In the genomic region with DNA sequence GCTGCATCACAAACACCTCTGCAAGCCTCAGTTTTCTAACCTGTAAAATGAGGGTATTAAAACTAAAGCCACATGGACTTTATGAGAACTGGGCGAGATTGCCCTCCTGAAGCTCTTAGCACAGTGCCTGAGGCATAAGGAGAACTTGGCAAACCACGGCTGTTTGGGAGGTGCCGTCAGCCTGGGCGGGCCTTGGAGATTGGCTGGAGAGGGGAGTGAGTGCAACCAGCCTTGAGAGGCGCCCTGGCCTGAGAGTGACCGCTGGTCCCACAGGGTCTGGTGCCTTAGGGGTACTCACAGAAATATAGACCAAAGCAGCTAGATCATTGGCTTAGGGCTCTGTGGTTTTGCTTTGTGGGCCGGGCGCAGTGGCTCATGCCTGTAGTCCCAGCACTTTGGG, we compare ENCODE assay signal across 20 cellular contexts. TPM values are rescaled to one million over a fixed set of nuclear protein-coding genes. Genes with fewer than 3 reads are reported as not detected.
DNase-seq lines count a peak whose midpoint lies in the region; ATAC-seq, FAIRE-seq and TF ChIP-seq lines count a peak whose summit lies in the region.
"Had no signal": no experiment of that assay in that cellular context is flagged by ENCODE, and none has a peak within 500 bp of the region (broad histone marks: within the 10 kb centered on the region; RNA-seq: fewer than 3 reads in every experiment).

No MANE protein-coding gene starts in this region.

- no peak for TF ChIP-seq RAD21 in A549 (conservative IDR thresholded peaks at IDR 0.05 in 1 of 2, IDR thresholded peaks at IDR 0.05 in 1 of 2)

- ATAC-seq in A549 (peak in 1 of 2 experiments; percentile 7; a peak in 2 of 6 replicates), Panc1 (peak; percentile 71), right cardiac atrium (peak; percentile 54 to 57)
- ATAC-seq: activated CD4-positive, alpha-beta T cell treated with anti-CD3 and anti-CD28 coated beads for 36 hours; sciatic nerve had no signal

- FAIRE-seq in A549 (lab: Jason Lieb, UNC) (no peak), H54 (lab: Jason Lieb, UNC) (no peak)
- FAIRE-seq: GM12891 had no signal

- H3K4me1 ChIP-seq in A549 (peaks cover 82% of the 10 kb centered on the region), Panc1 (ENCODE audit: control insufficient read depth, insufficient read depth, low read length) (peaks cover 67% of the 10 kb centered on the region), right cardiac atrium (ENCODE audit: control insufficient read depth, insufficient read depth, low read length) (peaks cover 2% of the 10 kb centered on the region)

- DNase-seq in A549 (ENCODE audit: low read depth in 1 of 2, low spot score in 1 of 2): peak in 1 of 2 experiments; percentile 80
- peak; percentile 64 for DNase-seq in H54 (ENCODE audit: insufficient read length, low spot score)
- no peak for DNase-seq in Panc1 (ENCODE audit: low read depth, low spot score)
- peak in 2 of 3 donors; percentile 75 to 79 for DNase-seq in right cardiac atrium
- DNase-seq in GM19238 (ENCODE audit: insufficient read length, low spot score): no peak
- DNase-seq in NCI-H524 treated with DMSO at 0.1 percent for 48 hours (lab: John Stamatoyannopoulos, UW): no peak
- DNase-seq in head of caudate nucleus: no peak
- no peak for DNase-seq in NCI-H526 (lab: John Stamatoyannopoulos, UW)
- DNase-seq: activated CD4-positive, alpha-beta T cell treated with anti-CD3 and anti-CD28 coated beads for 36 hours; activated gamma-delta T cell treated with Interleukin-2 at 50 U/mL for 16 hours; GDM1; H9; midbrain; NCI-H187 treated with DMSO at 0.1 percent for 48 hours; NCI-H748 treated with DMSO at 0.1 percent for 48 hours; T1000 had no signal

- 42% methylated on average over 8 of the region's 8 CpGs for WGBS in A549 (ENCODE audit: missing lambda C conversion rate)
- 80% methylated on average over 8 of the region's 8 CpGs for WGBS in right cardiac atrium

- CTCF ChIA-PET in A549 (lab: Yijun Ruan, JAX): interaction anchor here (0.7 to 2.0 kb wide), 5 partner anchors 9 to 231 kb away, joined by 3 to 7 read pairs (median 3); no protein-coding TSS in a partner anchor
- CTCF ChIA-PET in Panc1 (lab: Charles Lee): interaction anchor here (0.9 kb wide), 1 partner anchor 14 kb away, joined by 3 read pairs; no protein-coding TSS in a partner anchor

- no TSS peak for BruUV-seq in Panc1 (replicated peaks; lab: Mats Ljungman, UMichigan)

- TF ChIP-seq CTCF in A549 (IDR thresholded peaks at IDR 0.05) (no peak), Panc1 (IDR thresholded peaks at IDR 0.05) (no peak)

- no peaks in the 10 kb centered on the region for H3K36me3 ChIP-seq in Panc1 (ENCODE audit: control insufficient read depth, insufficient read depth, low read length)
- H3K36me3 ChIP-seq: ascending aorta, neutrophil had no signal

- intact Hi-C loops in Panc1 (cut with micrococcal nuclease; ENCODE audit: unreplicated experiment): no loop called here
- intact Hi-C loops in right cardiac atrium (cut with DNase I): loop anchor here in 1 of 4 donors (10.0 kb wide), 1 partner anchor 143 kb away; no protein-coding TSS in a partner anchor
- intact Hi-C loops in head of caudate nucleus (cut with DNase I): no loop called here

- POLR2A ChIA-PET in A549 (lab: Yijun Ruan, JAX): interaction anchor here (0.8 to 1.9 kb wide), 4 partner anchors 9 to 48 kb away, joined by 3 to 8 read pairs (median 7); no protein-coding TSS in a partner anchor
- POLR2A ChIA-PET in Panc1 (lab: Charles Lee): interaction anchor here (0.7 to 1.4 kb wide), 3 partner anchors 10 to 500 kb away, joined by 3 to 4 read pairs (median 3); no protein-coding TSS in a partner anchor

- peak overlapping the region; percentile 64 for H3K4me2 ChIP-seq in A549

- H3K4me3 ChIP-seq in A549 (no peak overlapping the region), Panc1 (ENCODE audit: low read depth in 2 of 2, low read length in 2 of 2) (no peak overlapping the region), right cardiac atrium (ENCODE audit: low read length) (no peak overlapping the region)
- H3K4me3 ChIP-seq: ascending aorta had no signal

- H3K9me3 ChIP-seq in A549: 0 out of 3 replicates have a peak, but pooled peaks cover 4% of the 10 kb centered on the region
- H3K9me3 ChIP-seq in Panc1 (ENCODE audit: control insufficient read depth, insufficient read depth, low read depth, low read length): no peaks in the 10 kb centered on the region; the same call in 1 of the 2 replicates
- no peaks in the 10 kb centered on the region for H3K9me3 ChIP-seq in right cardiac atrium (ENCODE audit: control insufficient read depth, low read length)
- H3K9me3 ChIP-seq: ascending aorta, neutrophil had no signal

- no peak for TF ChIP-seq EP300 in A549 (IDR thresholded peaks at IDR 0.05)

- in situ Hi-C loops in Panc1 (cut with HindIII; ENCODE audit: low pct_unique_long_range_greater_than_20kb, low sequenced_read_pairs): no loop called here

- TF ChIP-seq POLR2A in A549 (IDR thresholded peaks at IDR 0.05; ENCODE audit: low read length) (no peak), H54 (IDR thresholded peaks at IDR 0.05; ENCODE audit: low read depth, low read length) (no peak)

- H3K27me3 ChIP-seq in Panc1 (ENCODE audit: control insufficient read depth, insufficient read depth, low read length) (no peaks in the 10 kb centered on the region), right cardiac atrium (ENCODE audit: control insufficient read depth, insufficient read depth) (no peaks in the 10 kb centered on the region)
- H3K27me3 ChIP-seq: ascending aorta had no signal

- H3K27ac ChIP-seq in A549: peak overlapping the region; percentile 99
- peak overlapping the region; percentile 100 for H3K27ac ChIP-seq in Panc1 (ENCODE audit: low read length)
- no peak overlapping the region for H3K27ac ChIP-seq in right cardiac atrium (ENCODE audit: low read length)
- H3K27ac ChIP-seq: ascending aorta, neutrophil had no signal

TF ChIP-seq in A549, 52 proteins besides CTCF, POLR2A, EP300 and RAD21:
- TF ChIP-seq CHD4 (IDR thresholded peaks at IDR 0.05; ENCODE audit: borderline replicate concordance) (peak; percentile 48; the same call in 1 of the 2 replicates), GATA3 (IDR thresholded peaks at IDR 0.05; ENCODE audit: borderline replicate concordance) (no peak), KDM1A (IDR thresholded peaks at IDR 0.05; ENCODE audit: low read depth) (peak; percentile 68; the same call in 1 of the 2 replicates), HOXB13 (CRISPR knock-in tag; IDR thresholded peaks at IDR 0.05; ENCODE audit: low read depth) (peak; percentile 27; the same call in 1 of the 2 replicates), HOXA7 (CRISPR knock-in tag; IDR thresholded peaks at IDR 0.05) (no peak), ATOH8 (CRISPR knock-in tag; IDR thresholded peaks at IDR 0.05; ENCODE audit: low read depth) (0 out of 2 replicates have a peak, but pooled peaks have one; percentile 8), ZSCAN20 (CRISPR knock-in tag; IDR thresholded peaks at IDR 0.05) (peak; percentile 22; the same call in 1 of the 2 replicates)
- TF ChIP-seq, protein P1, sequence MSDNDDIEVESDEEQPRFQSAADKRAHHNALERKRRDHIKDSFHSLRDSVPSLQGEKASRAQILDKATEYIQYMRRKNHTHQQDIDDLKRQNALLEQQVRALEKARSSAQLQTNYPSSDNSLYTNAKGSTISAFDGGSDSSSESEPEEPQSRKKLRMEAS (IDR thresholded peaks at IDR 0.05): peak; percentile 21
TF ChIP-seq in A549: peak in this region for 6.

RNA-seq across cellular contexts. Expression of gene TNS3, which starts 5.5 kb away (rescaled TPM):
- polyA plus RNA-seq in A549 (2011; rRNA removed) (134 and 137 TPM in 2 replicates), A549 (2017; fragmentation: RNase III; extraction: RNeasy Plus Mini Kit Qiagen cat#74134 plus additional on column Dnase treatment) (107 to 122 TPM (median 107 TPM) in 3 replicates), right cardiac atrium (19.7 TPM)
- polyA plus RNA-seq in A549 (2012; cell fraction: cytosol; rRNA removed): 80.9 and 113 TPM in 2 replicates
- polyA plus RNA-seq in A549 (2012; cell fraction: nucleus; rRNA removed): 217 and 283 TPM in 2 replicates
- polyA minus RNA-seq in A549 (2011; rRNA and poly(A)+ RNA removed): 438 and 510 TPM in 2 replicates
- total RNA-seq in Panc1 (2021; ENCODE audit: unreplicated experiment) (533 TPM), right cardiac atrium (10 to 100 TPM; 37.5 to 48.3 (median 42.7) TPM)
- 322 TPM for polyA plus RNA-seq in Panc1 (2012; ENCODE audit: insufficient read length)

Comparison
In these comparisons a context has a peak if more than half of its experiments do, and no peak if none do; other contexts are left out.
1. DNase-seq: peak in H54 (single experiment) and right cardiac atrium (2 of 3); none in Panc1 (single experiment), GM19238 (single experiment), NCI-H524 treated with DMSO at 0.1 percent for 48 hours (single experiment), head of caudate nucleus (0 of 42) and NCI-H526 (0 of 2).
2. RNA of gene TNS3, which starts 5.5 kb away (total RNA-seq): 533 TPM in Panc1 (single experiment); 37.5 to 48.3 TPM in right cardiac atrium; every median in the first group is over 10 times any median in the second.